In the genomic region with DNA sequence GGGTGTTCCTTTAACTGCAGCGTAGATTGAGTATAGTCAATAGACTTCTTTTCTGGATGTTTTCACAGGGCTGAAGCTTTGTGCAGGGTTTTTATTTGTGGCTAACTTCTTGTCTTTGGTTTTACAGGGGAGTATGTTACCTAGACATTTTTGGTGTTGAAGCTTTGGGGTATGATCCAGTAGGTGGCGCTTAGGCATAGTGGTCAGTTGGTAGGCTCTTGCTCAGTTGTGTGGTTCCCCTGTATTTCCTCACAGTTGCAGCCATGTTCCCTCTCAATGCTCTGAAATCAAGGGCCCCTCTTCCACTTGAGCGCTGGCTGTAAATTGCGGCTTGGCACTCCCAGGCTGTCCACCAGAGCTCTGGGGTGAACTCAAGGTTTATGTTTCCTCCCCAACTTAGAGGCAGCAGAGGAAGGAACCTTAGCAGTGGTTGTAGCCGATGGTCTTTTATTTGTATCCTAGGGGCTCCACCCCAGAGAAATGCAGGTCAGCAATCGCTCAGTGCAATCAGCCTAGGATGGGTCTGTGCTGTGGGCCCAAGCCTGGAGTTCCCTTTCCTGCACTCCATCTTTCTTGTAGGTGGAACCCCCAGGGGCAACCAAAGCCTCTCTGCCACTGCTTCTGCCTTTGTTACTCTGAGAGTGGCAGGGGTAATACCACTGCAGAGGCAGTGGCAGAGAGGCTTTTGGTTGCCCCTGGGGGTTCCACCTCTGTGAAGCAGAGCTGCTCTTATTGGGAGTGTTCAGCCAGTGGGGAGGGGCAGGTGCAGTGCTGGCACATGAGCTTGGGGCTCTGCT, we compare ENCODE assay signal across 8 cellular contexts.
DNase-seq lines count a peak whose midpoint lies in the region; ATAC-seq and TF ChIP-seq lines count a peak whose summit lies in the region.

No MANE protein-coding gene starts in this region.

- H3K27ac ChIP-seq in parathyroid adenoma = no peak overlapping the region

- no peak overlapping the region for H3K4me3 ChIP-seq in parathyroid adenoma (ENCODE audit: low read depth, low read length)

- no peak overlapping the region for H3K4me2 ChIP-seq in parathyroid adenoma (ENCODE audit: low read length)

- H3K36me3 ChIP-seq in parathyroid adenoma (ENCODE audit: control insufficient read depth, insufficient read depth, low read length) = no peaks in the 10 kb centered on the region

- H2AFZ ChIP-seq in parathyroid adenoma = no peak overlapping the region

- no peaks in the 10 kb centered on the region for H3K79me2 ChIP-seq in parathyroid adenoma

- H3K9ac ChIP-seq in parathyroid adenoma = no peak overlapping the region

- H3K9me3 ChIP-seq in parathyroid adenoma (ENCODE audit: control insufficient read depth, low read length) = peaks cover 5% of the 10 kb centered on the region

- no peaks in the 10 kb centered on the region for H3K27me3 ChIP-seq in parathyroid adenoma (ENCODE audit: control insufficient read depth, insufficient read depth, low read length)

- H3K4me1 ChIP-seq in parathyroid adenoma = no peaks in the 10 kb centered on the region

- TF ChIP-seq CTCF in parathyroid adenoma (IDR thresholded peaks at IDR 0.05) = peak; percentile 30

- ATAC-seq in GM21723 (IDR thresholded peaks at IDR 0.05; ENCODE audit: unreplicated experiment) = peak; percentile 71

- DNase-seq in NCI-H345 (lab: John Stamatoyannopoulos, UW) (peak; percentile 24), NCI-H345 treated with DMSO at 0.1 percent for 48 hours (lab: John Stamatoyannopoulos, UW; ENCODE audit: unreplicated experiment) (no peak), LoVo (ENCODE audit: low spot score) (peak; percentile 30), fibroblast of the conjunctiva (ENCODE audit: low read depth) (peak; percentile 69), NCI-H2107 treated with DMSO at 0.1 percent for 48 hours (lab: John Stamatoyannopoulos, UW; ENCODE audit: unreplicated experiment) (no peak)
- DNase-seq in activated CD4-positive, alpha-beta T cell treated with anti-CD3 and anti-CD28 coated beads for 48 hours = peak; percentile 55

Comparison
In these comparisons a context has a peak if more than half of its experiments do, and no peak if none do; other contexts are left out.
1. DNase-seq: peak in NCI-H345 (single experiment), LoVo (single experiment), activated CD4-positive, alpha-beta T cell treated with anti-CD3 and anti-CD28 coated beads for 48 hours (single experiment) and fibroblast of the conjunctiva (single experiment); none in NCI-H345 treated with DMSO at 0.1 percent for 48 hours (single experiment) and NCI-H2107 treated with DMSO at 0.1 percent for 48 hours (single experiment).